Comparison of ENCODE assay signal across 14 cellular contexts in the genomic region with DNA sequence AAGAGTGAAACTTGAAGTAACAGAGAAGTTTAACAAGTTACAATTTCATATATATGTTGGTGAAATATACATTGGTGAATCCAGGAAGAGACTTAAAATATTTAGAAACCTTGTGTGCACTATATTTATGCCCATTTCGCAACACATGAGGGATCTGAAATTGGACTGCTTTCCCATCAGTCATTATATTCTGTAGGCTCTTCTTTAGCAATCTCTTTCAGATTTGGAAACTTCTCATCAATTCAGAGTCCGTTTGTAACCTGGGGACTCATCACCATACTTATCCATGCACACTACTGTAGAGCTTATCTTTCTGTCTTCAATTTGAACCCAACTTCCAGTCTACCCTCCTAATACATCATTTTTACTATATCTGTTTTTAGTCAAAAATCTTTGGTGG. TPM values are rescaled to one million over a fixed set of nuclear protein-coding genes. Genes with fewer than 3 reads are reported as not detected.
DNase-seq lines count a peak whose midpoint lies in the region; ATAC-seq and TF ChIP-seq lines count a peak whose summit lies in the region.
"Had no signal": no experiment of that assay in that cellular context is flagged by ENCODE, and none has a peak within 500 bp of the region (broad histone marks: within the 10 kb centered on the region; RNA-seq: fewer than 3 reads in every experiment).

No MANE protein-coding gene starts in this region.

- DNase-seq in activated T-cell treated with anti-CD3 and anti-CD28 coated beads, Interleukin-2, amount 50 U/mL, for 4 hours = no peak
- DNase-seq in activated T-cell treated with anti-CD3 and anti-CD28 coated beads, Interleukin-2, amount 50 U/mL, for 48 hours = no peak
- DNase-seq in activated CD8-positive, alpha-beta T cell treated with anti-CD3 and anti-CD28 coated beads, Interleukin-2, amount 10 ng/mL, durations not matched to agents 7 days and 5 days = no peak
- DNase-seq in lower lobe of right lung = no peak
- no peak for DNase-seq in type B pancreatic cell (ENCODE audit: extremely low spot score, unreplicated experiment)
- no peak for DNase-seq in activated CD4-positive, alpha-beta T cell treated with anti-CD3 and anti-CD28 coated beads for 48 hours
- DNase-seq in GM13976 (ENCODE audit: low spot score) = no peak
- DNase-seq: activated T-cell treated with anti-CD3 and anti-CD28 coated beads, Interleukin-2, amount 50 U/mL, for 1 hour; H7; NCI-H2081 treated with DMSO at 0.1 percent for 48 hours had no signal

- H3K36me3 ChIP-seq in lower lobe of right lung = no peaks in the 10 kb centered on the region
- H3K36me3 ChIP-seq: cardiac muscle cell had no signal

- no peak overlapping the region for H3K27ac Mint-ChIP-seq in activated CD8-positive, alpha-beta T cell treated with anti-CD3 and anti-CD28 coated beads, Interleukin-2, amount 10 ng/mL, durations not matched to agents 7 days and 5 days
- H3K27ac Mint-ChIP-seq in type B pancreatic cell = no peak overlapping the region
- H3K27ac Mint-ChIP-seq: B cell, progenitor cell of endocrine pancreas had no signal

- intact Hi-C loops in lower lobe of right lung (cut with DNase I) = loop anchor here (5.0 kb wide), 1 partner anchor 127 kb away; no protein-coding TSS in a partner anchor

- in situ Hi-C loops in GM13976 (cut with MboI; ENCODE audit: low sequenced_read_pairs, unreplicated experiment) = no loop called here

- peak overlapping the region; percentile 91 for H3K27ac ChIP-seq in lower lobe of right lung
- H3K27ac ChIP-seq: cardiac muscle cell had no signal

- peak overlapping the region; percentile 89 for H3K4me3 Mint-ChIP-seq in activated T-cell treated with anti-CD3 and anti-CD28 coated beads, Interleukin-2, amount 50 U/mL, for 4 hours
- H3K4me3 Mint-ChIP-seq in activated CD8-positive, alpha-beta T cell treated with anti-CD3 and anti-CD28 coated beads, Interleukin-2, amount 10 ng/mL, durations not matched to agents 7 days and 5 days = peak overlapping the region; percentile 92
- peak overlapping the region; percentile 93 for H3K4me3 Mint-ChIP-seq in type B pancreatic cell
- H3K4me3 Mint-ChIP-seq: B cell had no signal

- no peaks in the 10 kb centered on the region for H3K9me3 Mint-ChIP-seq in activated T-cell treated with anti-CD3 and anti-CD28 coated beads, Interleukin-2, amount 50 U/mL, for 4 hours
- no peaks in the 10 kb centered on the region for H3K9me3 Mint-ChIP-seq in activated CD8-positive, alpha-beta T cell treated with anti-CD3 and anti-CD28 coated beads, Interleukin-2, amount 10 ng/mL, durations not matched to agents 7 days and 5 days (ENCODE audit: insufficient read depth)
- H3K9me3 Mint-ChIP-seq in type B pancreatic cell = no peaks in the 10 kb centered on the region

- ATAC-seq in activated T-cell treated with anti-CD3 and anti-CD28 coated beads, Interleukin-2, amount 50 U/mL, for 4 hours = no peak
- ATAC-seq in activated CD8-positive, alpha-beta T cell treated with anti-CD3 and anti-CD28 coated beads, Interleukin-2, amount 10 ng/mL, durations not matched to agents 7 days and 5 days = no peak
- ATAC-seq in lower lobe of right lung (no peak), GM18858 (IDR thresholded peaks at IDR 0.05; ENCODE audit: unreplicated experiment) (no peak)

- CTCF ChIA-PET in activated CD8-positive, alpha-beta T cell treated with anti-CD3 and anti-CD28 coated beads, Interleukin-2, amount 10 ng/mL, durations not matched to agents 7 days and 5 days (lab: Charles Lee) = interaction anchor here (1.4 to 3.7 kb wide), 7 partner anchors 10 to 126 kb away, joined by 3 to 38 read pairs (median 7); no protein-coding TSS in a partner anchor

- TF ChIP-seq CTCF in lower lobe of right lung (IDR thresholded peaks at IDR 0.05) (no peak), type B pancreatic cell (conservative IDR thresholded peaks at IDR 0.05) (no peak), GM13976 (IDR thresholded peaks at IDR 0.05; ENCODE audit: borderline replicate concordance, control extremely low read depth, extremely low read depth, insufficient read depth, missing control alignments) (no peak)

- peaks cover 28% of the 10 kb centered on the region for H3K4me1 Mint-ChIP-seq in activated T-cell treated with anti-CD3 and anti-CD28 coated beads, Interleukin-2, amount 50 U/mL, for 4 hours (ENCODE audit: low read depth)
- peaks cover 40% of the 10 kb centered on the region for H3K4me1 Mint-ChIP-seq in activated CD8-positive, alpha-beta T cell treated with anti-CD3 and anti-CD28 coated beads, Interleukin-2, amount 10 ng/mL, durations not matched to agents 7 days and 5 days (ENCODE audit: low read depth)
- H3K4me1 Mint-ChIP-seq in type B pancreatic cell (ENCODE audit: unreplicated experiment) = peaks cover 15% of the 10 kb centered on the region

- H3K27me3 ChIP-seq in lower lobe of right lung (ENCODE audit: low read depth) = no peaks in the 10 kb centered on the region
- H3K27me3 ChIP-seq: cardiac muscle cell had no signal

- H3K27me3 Mint-ChIP-seq in activated T-cell treated with anti-CD3 and anti-CD28 coated beads, Interleukin-2, amount 50 U/mL, for 4 hours (ENCODE audit: low read depth) = peaks cover 10% of the 10 kb centered on the region
- no peaks in the 10 kb centered on the region for H3K27me3 Mint-ChIP-seq in activated CD8-positive, alpha-beta T cell treated with anti-CD3 and anti-CD28 coated beads, Interleukin-2, amount 10 ng/mL, durations not matched to agents 7 days and 5 days (ENCODE audit: low read depth)
- H3K27me3 Mint-ChIP-seq in type B pancreatic cell = peaks cover 50% of the 10 kb centered on the region

- H3K4me1 ChIP-seq in lower lobe of right lung = peaks cover 15% of the 10 kb centered on the region

- H3K4me3 ChIP-seq in lower lobe of right lung = peak overlapping the region; percentile 72
- H3K4me3 ChIP-seq: cardiac muscle cell had no signal

- no peaks in the 10 kb centered on the region for H3K36me3 Mint-ChIP-seq in activated T-cell treated with anti-CD3 and anti-CD28 coated beads, Interleukin-2, amount 50 U/mL, for 4 hours (ENCODE audit: insufficient read depth)
- peaks cover 16% of the 10 kb centered on the region for H3K36me3 Mint-ChIP-seq in activated CD8-positive, alpha-beta T cell treated with anti-CD3 and anti-CD28 coated beads, Interleukin-2, amount 10 ng/mL, durations not matched to agents 7 days and 5 days (ENCODE audit: low read depth)
- H3K36me3 Mint-ChIP-seq in type B pancreatic cell = no peaks in the 10 kb centered on the region

- no peaks in the 10 kb centered on the region for H3K9me3 ChIP-seq in lower lobe of right lung

- POLR2A ChIA-PET in activated CD8-positive, alpha-beta T cell treated with anti-CD3 and anti-CD28 coated beads, Interleukin-2, amount 10 ng/mL, durations not matched to agents 7 days and 5 days (lab: Charles Lee) = interaction anchor here (0.8 to 1.7 kb wide), 2 partner anchors 9 to 10 kb away, joined by 3 to 9 read pairs; no protein-coding TSS in a partner anchor

RNA-seq across cellular contexts. Expression of a gene that starts 2.2 kb away (rescaled TPM):
- total RNA-seq in activated T-cell treated with anti-CD3 and anti-CD28 coated beads, Interleukin-2, amount 50 U/mL, for 4 hours = 1 to 10 TPM; 2.1 to 6.3 (median 4.7) TPM
- 10 to 100 TPM; 18.0 to 19.2 TPM for total RNA-seq in activated CD8-positive, alpha-beta T cell treated with anti-CD3 and anti-CD28 coated beads, Interleukin-2, amount 10 ng/mL, durations not matched to agents 7 days and 5 days
- 84.4 TPM for total RNA-seq in lower lobe of right lung
- total RNA-seq in type B pancreatic cell (ENCODE audit: low replicate concordance) = 12.0 and 17.0 TPM in 2 replicates

RNA-seq across cellular contexts. Expression of a gene that starts 2.2 kb away (rescaled TPM):
- 10 to 100 TPM; 21.2 to 26.5 (median 23.7) TPM for total RNA-seq in activated T-cell treated with anti-CD3 and anti-CD28 coated beads, Interleukin-2, amount 50 U/mL, for 4 hours
- total RNA-seq in activated CD8-positive, alpha-beta T cell treated with anti-CD3 and anti-CD28 coated beads, Interleukin-2, amount 10 ng/mL, durations not matched to agents 7 days and 5 days = 10 to 100 TPM; 22.9 to 25.7 TPM
- total RNA-seq in lower lobe of right lung (31.5 TPM), type B pancreatic cell (ENCODE audit: low replicate concordance) (18.0 and 19.0 TPM in 2 replicates)
